14 cellular contexts compared by ENCODE assay signal in genomic region chr6:166470029-166470862, GRCh38.
"Had no signal": no experiment of that assay in that cellular context is flagged by ENCODE, and none has a peak within 500 bp of the region (broad histone marks: within the 10 kb centered on the region; RNA-seq: fewer than 3 reads in every experiment).

No MANE protein-coding gene starts in this region.

- H3K27me3 ChIP-seq: hepatocyte, suprapubic skin, upper lobe of right lung had no signal

- H3K4me1 ChIP-seq: suprapubic skin, upper lobe of right lung had no signal

- H3K4me3 ChIP-seq: coronary artery, hepatocyte, suprapubic skin, upper lobe of right lung had no signal

- H3K27ac ChIP-seq: coronary artery, hepatocyte, suprapubic skin had no signal

- H3K4me1 Mint-ChIP-seq: activated naive CD4-positive, alpha-beta T cell treated with anti-CD3 and anti-CD28 coated beads, Interleukin-2, amount 10 ng/mL, durations not matched to agents 7 days and 5 days had no signal

- DNase-seq: activated CD4-positive, alpha-beta T cell treated with anti-CD3 and anti-CD28 coated beads for 4 hours; activated CD8-positive, alpha-beta memory T cell treated with anti-CD3 and anti-CD28 coated beads, Interleukin-2, amount 50 U/mL, for 48 hours; activated CD8-positive, alpha-beta T cell treated with anti-CD3 and anti-CD28 coated beads, Interleukin-2, amount 10 ng/mL, durations not matched to agents 7 days and 5 days; activated naive CD4-positive, alpha-beta T cell treated with anti-CD3 and anti-CD28 coated beads, Interleukin-2, amount 10 ng/mL, durations not matched to agents 7 days and 5 days; effector CD4-positive, alpha-beta T cell; naive B cell; right cardiac atrium; stimulated activated naive CD8-positive, alpha-beta T cell treated with anti-CD3 and anti-CD28 coated beads, Interleukin-15, Interleukin-2, amounts not matched to agents 100 U/mL and 50 U/mL, for 24 hours; upper lobe of right lung had no signal

- H3K79me2 ChIP-seq: hepatocyte had no signal

- H3K9me3 Mint-ChIP-seq: activated naive CD4-positive, alpha-beta T cell treated with anti-CD3 and anti-CD28 coated beads, Interleukin-2, amount 10 ng/mL, durations not matched to agents 7 days and 5 days; activated T-helper 1 cell treated with anti-CD3 and anti-CD28 coated beads, Interleukin-12 subunit alpha, Interleukin-12 subunit beta, Interleukin-2, Interleukin-4 antibody, amounts not matched to agents 30 ng/mL and 10 ng/mL and 1 ng/mL, durations not matched to agents 14 hours and 24 hours and 36 hours; naive B cell; T-helper 1 cell treated with Interleukin-12 subunit alpha and Interleukin-12 subunit beta and Interleukin-4 antibody, amounts not matched to agents 30 μg/mL and 1 μg/mL, for 36 hours had no signal

- H3K4me3 Mint-ChIP-seq: activated CD8-positive, alpha-beta T cell treated with anti-CD3 and anti-CD28 coated beads, Interleukin-2, amount 10 ng/mL, durations not matched to agents 7 days and 5 days; activated naive CD4-positive, alpha-beta T cell treated with anti-CD3 and anti-CD28 coated beads, Interleukin-2, amount 10 ng/mL, durations not matched to agents 7 days and 5 days; activated T-helper 1 cell treated with anti-CD3 and anti-CD28 coated beads, Interleukin-12 subunit alpha, Interleukin-12 subunit beta, Interleukin-2, Interleukin-4 antibody, amounts not matched to agents 30 ng/mL and 10 ng/mL and 1 ng/mL, durations not matched to agents 14 hours and 24 hours and 36 hours; naive B cell; T-helper 1 cell treated with Interleukin-12 subunit alpha and Interleukin-12 subunit beta and Interleukin-4 antibody, amounts not matched to agents 30 μg/mL and 1 μg/mL, for 36 hours had no signal

- H3K9me3 ChIP-seq: suprapubic skin, upper lobe of right lung had no signal

- H3K36me3 Mint-ChIP-seq: activated naive CD4-positive, alpha-beta T cell treated with anti-CD3 and anti-CD28 coated beads, Interleukin-2, amount 10 ng/mL, durations not matched to agents 7 days and 5 days had no signal

- H2AFZ ChIP-seq: hepatocyte had no signal

- H3K4me2 ChIP-seq: hepatocyte had no signal

- ATAC-seq: activated CD8-positive, alpha-beta T cell treated with anti-CD3 and anti-CD28 coated beads, Interleukin-2, amount 10 ng/mL, durations not matched to agents 7 days and 5 days; right cardiac atrium; stimulated activated naive CD8-positive, alpha-beta T cell treated with anti-CD3 and anti-CD28 coated beads, Interleukin-15, Interleukin-2, amounts not matched to agents 100 U/mL and 50 U/mL, for 24 hours; upper lobe of right lung had no signal

- H3K27ac Mint-ChIP-seq: activated CD8-positive, alpha-beta T cell treated with anti-CD3 and anti-CD28 coated beads, Interleukin-2, amount 10 ng/mL, durations not matched to agents 7 days and 5 days; activated naive CD4-positive, alpha-beta T cell treated with anti-CD3 and anti-CD28 coated beads, Interleukin-2, amount 10 ng/mL, durations not matched to agents 7 days and 5 days; activated T-helper 1 cell treated with anti-CD3 and anti-CD28 coated beads, Interleukin-12 subunit alpha, Interleukin-12 subunit beta, Interleukin-2, Interleukin-4 antibody, amounts not matched to agents 30 ng/mL and 10 ng/mL and 1 ng/mL, durations not matched to agents 14 hours and 24 hours and 36 hours; naive B cell; T-helper 1 cell treated with Interleukin-12 subunit alpha and Interleukin-12 subunit beta and Interleukin-4 antibody, amounts not matched to agents 30 μg/mL and 1 μg/mL, for 36 hours had no signal
